Comparison of ENCODE assay signal across 8 cellular contexts in the genomic region with DNA sequence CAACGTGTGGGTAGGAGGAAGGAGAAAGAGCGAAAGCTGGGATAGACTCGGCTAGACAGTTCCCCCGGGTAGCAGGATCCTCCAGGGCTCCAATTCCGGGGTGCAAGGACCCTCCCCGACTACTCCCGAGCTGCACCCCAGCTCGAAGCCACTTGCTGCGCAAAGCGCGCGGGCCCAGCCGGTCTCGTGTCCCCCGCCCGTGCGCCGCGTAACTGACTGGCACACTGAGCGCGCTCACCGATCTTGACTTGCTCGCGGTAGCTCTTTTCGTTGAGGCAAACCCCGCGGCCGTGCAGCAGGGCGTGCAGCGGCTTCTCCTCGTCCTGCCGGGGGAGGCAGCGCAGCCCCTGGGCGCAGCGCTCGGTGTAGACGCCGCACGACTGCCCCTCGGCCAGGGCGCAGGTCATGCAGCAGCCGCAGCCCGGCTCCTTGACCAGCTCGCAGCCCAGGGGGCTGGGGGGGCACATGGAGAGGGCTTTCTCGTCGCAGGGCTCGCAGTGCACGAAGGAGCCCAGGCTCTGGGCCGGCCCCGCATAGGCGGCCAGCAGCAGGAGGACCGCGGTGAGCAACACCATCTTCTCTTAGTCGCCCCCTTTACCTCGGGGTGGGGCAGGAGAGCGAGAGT. TPM values are rescaled to one million over a fixed set of nuclear protein-coding genes. Genes with fewer than 3 reads are reported as not detected.
DNase-seq lines count a peak whose midpoint lies in the region; ATAC-seq and TF ChIP-seq lines count a peak whose summit lies in the region.

No MANE protein-coding gene starts in this region.

- TF ChIP-seq CTCF in GM12875 (IDR thresholded peaks at IDR 0.05; ENCODE audit: borderline replicate concordance, insufficient read depth, low read depth, low read length) (no peak), right atrium auricular region (IDR thresholded peaks at IDR 0.05) (peak in 1 of 2 donors; percentile 20), psoas muscle (IDR thresholded peaks at IDR 0.05) (no peak)

- H3K4me3 ChIP-seq in GM12875 (ENCODE audit: low read depth, low read length) (peak overlapping the region; percentile 11), right atrium auricular region (peak overlapping the region; percentile 44 to 62), psoas muscle (peak overlapping the region; percentile 80)

- H3K27me3 ChIP-seq in right atrium auricular region (no peaks in the 10 kb centered on the region), psoas muscle (ENCODE audit: insufficient read depth in 3 of 3, low read length in 2 of 3) (no peaks in the 10 kb centered on the region)

- H3K9me3 ChIP-seq in right atrium auricular region, result no peaks in the 10 kb centered on the region
- H3K9me3 ChIP-seq in psoas muscle, result no peaks in the 10 kb centered on the region

- H3K36me3 ChIP-seq in right atrium auricular region, result no peaks in the 10 kb centered on the region
- H3K36me3 ChIP-seq in psoas muscle (ENCODE audit: insufficient read depth in 1 of 2, low read depth in 1 of 2), result peaks cover 0 to 11% of the 10 kb centered on the region in 2 donors

- ATAC-seq in psoas muscle (peak; percentile 33 to 60 (median 54)), GM19455 (IDR thresholded peaks at IDR 0.05; ENCODE audit: unreplicated experiment) (no peak), HG03457 (IDR thresholded peaks at IDR 0.05; ENCODE audit: unreplicated experiment) (no peak), GM21619 (IDR thresholded peaks at IDR 0.05; ENCODE audit: unreplicated experiment) (no peak)

- H3K4me1 ChIP-seq in right atrium auricular region, result peaks cover 0 to 78% of the 10 kb centered on the region in 2 donors
- H3K4me1 ChIP-seq in psoas muscle, result peaks cover 52% of the 10 kb centered on the region

- intact Hi-C loops in psoas muscle (cut with DNase I), result loop anchor here in 1 of 2 donors (1.0 to 10.0 kb wide), 3 partner anchors 110 to 550 kb away; no protein-coding TSS in a partner anchor

- DNase-seq in NCI-H526 treated with DMSO at 0.1 percent for 48 hours (lab: John Stamatoyannopoulos, UW), result peak; percentile 48
- peak; percentile 26 for DNase-seq in amniotic epithelial cell (ENCODE audit: low read depth)
- DNase-seq in right atrium auricular region (ENCODE audit: low spot score), result no peak
- peak; percentile 71 to 86 for DNase-seq in psoas muscle

- 0 to 1% (median 1%) methylated on average over 48 to 56 of the region's 56 CpGs for WGBS in psoas muscle, 3 donors

- peak overlapping the region; percentile 78 to 92 for H3K27ac ChIP-seq in right atrium auricular region
- peak overlapping the region; percentile 85 for H3K27ac ChIP-seq in psoas muscle

RNA-seq across cellular contexts. Expression of a gene that starts 1.0 kb away (rescaled TPM):
- 100 to 1,000 TPM; 169 to 554 TPM for total RNA-seq in right atrium auricular region
- total RNA-seq in psoas muscle, result 100 to 1,000 TPM; 216 to 451 (median 286) TPM
- 100 to 1,000 TPM in 1 of 3 donors, 10 to 100 TPM in 2; 44.9 to 210 (median 56.1) TPM for polyA plus RNA-seq in psoas muscle

Comparison
In these comparisons a context has a peak if more than half of its experiments do, and no peak if none do; other contexts are left out.
1. H3K4me3 ChIP-seq: peak in every context shown above with its lines; median percentile 80 in psoas muscle; 53 in right atrium auricular region; 11 in GM12875.
2. ATAC-seq: peak in psoas muscle (4 of 4); none in GM19455 (single experiment), HG03457 (single experiment) and GM21619 (single experiment).